Comparison of ENCODE assay signal across 16 cellular contexts in genomic region chr1:56441586-56441985, GRCh38.
A peak's percentile ranks its signal among the peaks of the same experiment; 100 is the strongest.
DNase-seq lines count a peak whose midpoint lies in the region; ATAC-seq lines count a peak whose summit lies in the region.
"Had no signal": no experiment of that assay in that cellular context is flagged by ENCODE, and none has a peak within 500 bp of the region (broad histone marks: within the 10 kb centered on the region; RNA-seq: fewer than 3 reads in every experiment).

No MANE protein-coding gene starts in this region.

- no peaks in the 10 kb centered on the region for H3K36me3 ChIP-seq in naive thymus-derived CD4-positive, alpha-beta T cell (ENCODE audit: control insufficient read depth in 2 of 3, insufficient read depth in 3 of 3, low read length in 3 of 3)
- no peaks in the 10 kb centered on the region for H3K36me3 ChIP-seq in H7 (replicated peaks; ENCODE audit: control insufficient read depth, insufficient read depth, low read length)
- H3K36me3 ChIP-seq: BE2C; BLaER1 treated with 17β-estradiol and CSF1 and Interleukin-3, amounts not matched to agents 10 nM and 100 nM had no signal

- no peaks in the 10 kb centered on the region for H3K27me3 ChIP-seq in naive thymus-derived CD4-positive, alpha-beta T cell (ENCODE audit: control insufficient read depth in 2 of 2, insufficient read depth in 2 of 2, low read length in 2 of 2)
- H3K27me3 ChIP-seq in H7 (ENCODE audit: control insufficient read depth, insufficient read depth, low read length): no peaks in the 10 kb centered on the region; the same call in 1 of the 2 replicates
- H3K27me3 ChIP-seq: BE2C; BLaER1 treated with 17β-estradiol and CSF1 and Interleukin-3, amounts not matched to agents 10 nM and 100 nM had no signal

- ATAC-seq in naive thymus-derived CD4-positive, alpha-beta T cell: peak; percentile 45

- H3K9me3 ChIP-seq in naive thymus-derived CD4-positive, alpha-beta T cell (ENCODE audit: control insufficient read depth in 2 of 3, low read length in 3 of 3): no peaks in the 10 kb centered on the region
- H3K9me3 ChIP-seq: BE2C; BLaER1 treated with 17β-estradiol and CSF1 and Interleukin-3, amounts not matched to agents 10 nM and 100 nM had no signal

- H3K4me1 Mint-ChIP-seq in naive thymus-derived CD4-positive, alpha-beta T cell: no peaks in the 10 kb centered on the region
- H3K4me1 Mint-ChIP-seq: CD4-positive, alpha-beta memory T cell had no signal

- POLR2A ChIA-PET in naive thymus-derived CD4-positive, alpha-beta T cell (lab: Charles Lee): no interaction called here

- no peak overlapping the region for H3K4me3 Mint-ChIP-seq in naive thymus-derived CD4-positive, alpha-beta T cell
- H3K4me3 Mint-ChIP-seq: CD14-positive monocyte; CD4-positive, alpha-beta memory T cell had no signal

- H3K27ac Mint-ChIP-seq in naive thymus-derived CD4-positive, alpha-beta T cell: no peak overlapping the region
- H3K27ac Mint-ChIP-seq: CD4-positive, alpha-beta memory T cell had no signal

- no peak overlapping the region for H3K27ac ChIP-seq in naive thymus-derived CD4-positive, alpha-beta T cell (ENCODE audit: low read depth, low read length)
- H3K27ac ChIP-seq: BLaER1 treated with 17β-estradiol and CSF1 and Interleukin-3, amounts not matched to agents 10 nM and 100 nM had no signal

- intact Hi-C loops in naive thymus-derived CD4-positive, alpha-beta T cell (cut with micrococcal nuclease): no loop called here

- H3K36me3 Mint-ChIP-seq in naive thymus-derived CD4-positive, alpha-beta T cell: no peaks in the 10 kb centered on the region
- H3K36me3 Mint-ChIP-seq: CD14-positive monocyte; CD4-positive, alpha-beta memory T cell had no signal

- CTCF ChIA-PET in naive thymus-derived CD4-positive, alpha-beta T cell (lab: Charles Lee): interaction anchor here (0.7 kb wide), 1 partner anchor 610 kb away, joined by 3 read pairs; no protein-coding TSS in a partner anchor

- H3K4me1 ChIP-seq in naive thymus-derived CD4-positive, alpha-beta T cell (ENCODE audit: control insufficient read depth in 2 of 2, insufficient read depth in 2 of 2, low read length in 2 of 2): no peaks in the 10 kb centered on the region
- H3K4me1 ChIP-seq: BE2C had no signal

- H3K9me3 Mint-ChIP-seq in naive thymus-derived CD4-positive, alpha-beta T cell: peaks cover 0 to 1% (median 0%) of the 10 kb centered on the region in 11 donors

- H3K27me3 Mint-ChIP-seq in naive thymus-derived CD4-positive, alpha-beta T cell: no peaks in the 10 kb centered on the region
- H3K27me3 Mint-ChIP-seq: CD4-positive, alpha-beta memory T cell had no signal

- DNase-seq in SKM-1 (lab: John Stamatoyannopoulos, UW; ENCODE audit: unreplicated experiment) (peak; percentile 7), SKM-1 treated with dmso at 0.1 percent for 144 hours (lab: John Stamatoyannopoulos, UW; ENCODE audit: unreplicated experiment) (no peak), MV-4-11 (lab: John Stamatoyannopoulos, UW) (peak; percentile 32), NCI-H2171 treated with DMSO at 0.1 percent for 48 hours (lab: John Stamatoyannopoulos, UW) (no peak), H7 (no peak)
- no peak for DNase-seq in naive thymus-derived CD4-positive, alpha-beta T cell
- DNase-seq: BE2C; CD4-positive, alpha-beta memory T cell; COR-L47; DMS53; DMS79 treated with DMSO at 0.1 percent for 48 hours; GF-D8; GOT3; HCEC 1CT had no signal

- H3K4me3 ChIP-seq in naive thymus-derived CD4-positive, alpha-beta T cell (ENCODE audit: low read length): no peak overlapping the region
- no peak overlapping the region for H3K4me3 ChIP-seq in H7 (ENCODE audit: insufficient read depth, low read depth, low read length)
- H3K4me3 ChIP-seq: BLaER1 treated with 17β-estradiol and CSF1 and Interleukin-3, amounts not matched to agents 10 nM and 100 nM had no signal

Comparison
In these comparisons a context has a peak if more than half of its experiments do, and no peak if none do; other contexts are left out.
1. DNase-seq: peak in SKM-1 (single experiment) and MV-4-11 (single experiment); none in SKM-1 treated with dmso at 0.1 percent for 144 hours (single experiment), naive thymus-derived CD4-positive, alpha-beta T cell (0 of 9), NCI-H2171 treated with DMSO at 0.1 percent for 48 hours (single experiment) and H7 (single experiment).